Comparison of ENCODE assay signal across 22 cellular contexts in genomic region chr1:245401881-245402598, GRCh38.
"Had no signal": no experiment of that assay in that cellular context is flagged by ENCODE, and none has a peak within 500 bp of the region (broad histone marks: within the 10 kb centered on the region; RNA-seq: fewer than 3 reads in every experiment).

No MANE protein-coding gene starts in this region.

- H3K27ac Mint-ChIP-seq: activated B cell treated with CpG ODN at 0.5 μM for 24 hours; activated CD8-positive, alpha-beta T cell treated with anti-CD3 and anti-CD28 coated beads for 36 hours; activated naive CD4-positive, alpha-beta T cell treated with anti-CD3 and anti-CD28 coated beads, Interleukin-2, amount 50 U/mL, for 24 hours; activated T-helper 2 cell treated with anti-CD3 and anti-CD28 coated beads, Interferon-gamma antibody, Interleukin-2, Interleukin-4, amounts not matched to agents 10 μg/mL and 5 μg/mL and 100 μg/mL, durations not matched to agents 14 hours and 24 hours and 36 hours; nephron progenitor cell had no signal

- H3K4me2 ChIP-seq: hepatocyte had no signal

- H3K27ac ChIP-seq: gastrocnemius medialis, hepatocyte, parathyroid adenoma, psoas muscle, spleen, thoracic aorta had no signal

- H3K4me3 ChIP-seq: gastrocnemius medialis, hepatocyte, mucosa of descending colon, psoas muscle, spleen, thoracic aorta had no signal

- H3K36me3 ChIP-seq: gastrocnemius medialis, spleen, thoracic aorta had no signal

- H2AFZ ChIP-seq: hepatocyte, parathyroid adenoma had no signal

- H3K36me3 Mint-ChIP-seq: activated naive CD4-positive, alpha-beta T cell treated with anti-CD3 and anti-CD28 coated beads, Interleukin-2, amount 50 U/mL, for 24 hours had no signal

- H3K9me3 Mint-ChIP-seq: activated B cell treated with CpG ODN at 0.5 μM for 24 hours; activated CD8-positive, alpha-beta T cell treated with anti-CD3 and anti-CD28 coated beads for 36 hours; activated naive CD4-positive, alpha-beta T cell treated with anti-CD3 and anti-CD28 coated beads, Interleukin-2, amount 50 U/mL, for 24 hours; activated T-helper 2 cell treated with anti-CD3 and anti-CD28 coated beads, Interferon-gamma antibody, Interleukin-2, Interleukin-4, amounts not matched to agents 10 μg/mL and 5 μg/mL and 100 μg/mL, durations not matched to agents 14 hours and 24 hours and 36 hours; nephron progenitor cell had no signal

- DNase-seq: activated B cell treated with CpG ODN at 0.5 μM for 24 hours; activated CD4-positive, alpha-beta T cell treated with anti-CD3 and anti-CD28 coated beads, Interleukin-2, amount 50 U/mL, for 1 hour; activated CD8-positive, alpha-beta T cell treated with anti-CD3 and anti-CD28 coated beads for 36 hours; activated T-cell treated with anti-CD3 and anti-CD28 coated beads, Interleukin-2, amount 50 U/mL, for 48 hours; effector memory CD4-positive, alpha-beta T cell; erythroblast; gastrocnemius medialis; islet precursor cell; left ventricle myocardium superior; nephron progenitor cell; occipital lobe; psoas muscle; spleen; stimulated activated naive CD4-positive, alpha-beta T cell; T-helper 2 cell; trophoblast cell had no signal

- H3K4me3 Mint-ChIP-seq: activated B cell treated with CpG ODN at 0.5 μM for 24 hours; activated CD8-positive, alpha-beta T cell treated with anti-CD3 and anti-CD28 coated beads for 36 hours; activated naive CD4-positive, alpha-beta T cell treated with anti-CD3 and anti-CD28 coated beads, Interleukin-2, amount 50 U/mL, for 24 hours; nephron progenitor cell had no signal

- H3K4me1 Mint-ChIP-seq: activated B cell treated with CpG ODN at 0.5 μM for 24 hours; activated naive CD4-positive, alpha-beta T cell treated with anti-CD3 and anti-CD28 coated beads, Interleukin-2, amount 50 U/mL, for 24 hours had no signal

- H3K27me3 ChIP-seq: gastrocnemius medialis, hepatocyte, spleen had no signal

- H3K9me3 ChIP-seq: gastrocnemius medialis, mucosa of descending colon, psoas muscle, spleen, thoracic aorta had no signal

- H3K79me2 ChIP-seq: parathyroid adenoma had no signal

- H3K9ac ChIP-seq: parathyroid adenoma had no signal

- ATAC-seq: activated CD8-positive, alpha-beta T cell treated with anti-CD3 and anti-CD28 coated beads for 36 hours; gastrocnemius medialis; left ventricle myocardium superior; psoas muscle had no signal

- H3K4me1 ChIP-seq: gastrocnemius medialis, parathyroid adenoma, psoas muscle, spleen had no signal
